Comparison of ENCODE assay signal across 25 cellular contexts in genomic region chr19:46723023-46723461, GRCh38. TPM values are rescaled to one million over a fixed set of nuclear protein-coding genes. Genes with fewer than 3 reads are reported as not detected.
DNase-seq lines count a peak whose midpoint lies in the region; ATAC-seq and TF ChIP-seq lines count a peak whose summit lies in the region.
"Had no signal": no experiment of that assay in that cellular context is flagged by ENCODE, and none has a peak within 500 bp of the region (broad histone marks: within the 10 kb centered on the region; RNA-seq: fewer than 3 reads in every experiment).

No MANE protein-coding gene starts in this region.

- H3K27me3 Mint-ChIP-seq in naive B cell = no peaks in the 10 kb centered on the region
- H3K27me3 Mint-ChIP-seq: central memory CD8-positive, alpha-beta T cell had no signal

- H4K20me1 ChIP-seq in BLaER1 = peaks cover 81% of the 10 kb centered on the region
- H4K20me1 ChIP-seq in OCI-LY1 (ENCODE audit: insufficient read depth, low read length) = no peaks in the 10 kb centered on the region

- H3K4me3 Mint-ChIP-seq in naive B cell = peak overlapping the region in 7 of 8 donors; percentile 54 to 91 (median 81)
- H3K4me3 Mint-ChIP-seq: CD8-positive, alpha-beta T cell; central memory CD8-positive, alpha-beta T cell; mesothelial cell of epicardium; neural crest cell had no signal

- H3K4me1 ChIP-seq in BLaER1 (peaks cover 100% of the 10 kb centered on the region), OCI-LY1 (ENCODE audit: insufficient read depth, low read length, severe bottlenecking) (peaks cover 52% of the 10 kb centered on the region)
- H3K4me1 ChIP-seq: prostate gland had no signal

- DNase-seq in naive B cell (no peak), Ammon's horn (ENCODE audit: low spot score) (no peak)
- DNase-seq: ACHN; activated CD4-positive, alpha-beta T cell treated with anti-CD3 and anti-CD28 coated beads, Interleukin-2, amount 50 U/mL, for 1 hour; activated naive CD4-positive, alpha-beta T cell; amygdala; CD8-positive, alpha-beta T cell; effector CD8-positive, alpha-beta T cell; NCI-H1436 treated with DMSO at 0.1 percent for 48 hours; NCI-H2171 treated with DMSO at 0.1 percent for 48 hours; NCI-H526 treated with DMSO at 0.1 percent for 48 hours; SHP77 treated with DMSO at 0.1 percent for 48 hours; small intestine; stimulated activated CD4-positive, alpha-beta T cell treated with anti-CD3 and anti-CD28 coated beads, Interleukin-4, amount 100 ng/mL, for 24 hours; T-helper 1 cell had no signal

- peak overlapping the region in 3 of 6 donors; percentile 27 to 86 (median 82) for H3K27ac Mint-ChIP-seq in naive B cell
- H3K27ac Mint-ChIP-seq: mesothelial cell of epicardium had no signal

- peak overlapping the region; percentile 99 for H3K4me2 ChIP-seq in BLaER1
- H3K4me2 ChIP-seq in OCI-LY1 (ENCODE audit: low read length) = no peak overlapping the region

- H3K9me3 ChIP-seq in BLaER1 (no peaks in the 10 kb centered on the region), OCI-LY1 (ENCODE audit: low read length) (no peaks in the 10 kb centered on the region)
- H3K9me3 ChIP-seq: esophagus muscularis mucosa, gastroesophageal sphincter, prostate gland had no signal

- H3K9me2 ChIP-seq in OCI-LY1 (ENCODE audit: low read depth, low read length) = no peaks in the 10 kb centered on the region

- no peak for TF ChIP-seq CTCF in OCI-LY1 (IDR thresholded peaks at IDR 0.05; ENCODE audit: low read length)

- H3K79me2 ChIP-seq in OCI-LY1 (ENCODE audit: insufficient read depth, low read length) = no peaks in the 10 kb centered on the region

- peak overlapping the region; percentile 79 for H3K9ac ChIP-seq in BLaER1
- H3K9ac ChIP-seq in OCI-LY1 (ENCODE audit: low read length) = no peak overlapping the region

- H3K36me3 Mint-ChIP-seq in naive B cell = peaks cover 0 to 23% of the 10 kb centered on the region in 2 donors

- no peaks in the 10 kb centered on the region for H3K9me3 Mint-ChIP-seq in naive B cell
- H3K9me3 Mint-ChIP-seq: CD8-positive, alpha-beta T cell; central memory CD8-positive, alpha-beta T cell; mesothelial cell of epicardium; neural crest cell had no signal

- H3K4me3 ChIP-seq in BLaER1 (peak overlapping the region; percentile 48; the same call in 1 of the 2 replicates), OCI-LY1 (ENCODE audit: low read depth, low read length, poor library complexity, severe bottlenecking) (no peak overlapping the region)
- H3K4me3 ChIP-seq: esophagus muscularis mucosa, gastroesophageal sphincter, prostate gland had no signal

- peaks cover 78% of the 10 kb centered on the region for H3K36me3 ChIP-seq in BLaER1
- peaks cover 78% of the 10 kb centered on the region for H3K36me3 ChIP-seq in OCI-LY1 (ENCODE audit: insufficient read depth, low read length)

- H3F3A ChIP-seq in OCI-LY1 (ENCODE audit: insufficient read depth, low read length) = 0 out of 2 replicates have a peak, but pooled peaks cover 2% of the 10 kb centered on the region

- no peaks in the 10 kb centered on the region for H3K27me3 ChIP-seq in BLaER1
- H3K27me3 ChIP-seq in OCI-LY1 (ENCODE audit: insufficient read depth, low read length) = no peaks in the 10 kb centered on the region
- H3K27me3 ChIP-seq: esophagus muscularis mucosa, gastroesophageal sphincter had no signal

- ATAC-seq in naive B cell (ENCODE audit: low read depth in 2 of 2) = no peak
- no peak for ATAC-seq in HG02852 (IDR thresholded peaks at IDR 0.05; ENCODE audit: unreplicated experiment)
- no peak for ATAC-seq in GM18511 (IDR thresholded peaks at IDR 0.05; ENCODE audit: unreplicated experiment)
- ATAC-seq: CD8-positive, alpha-beta T cell; gastroesophageal sphincter had no signal

- peak overlapping the region; percentile 94 for H3K27ac ChIP-seq in BLaER1
- H3K27ac ChIP-seq in OCI-LY1 (ENCODE audit: low read depth, low read length, poor library complexity, severe bottlenecking) = peak overlapping the region; percentile 51
- H3K27ac ChIP-seq: esophagus muscularis mucosa, prostate gland had no signal

- peaks cover 58 to 83% (median 58%) of the 10 kb centered on the region in 3 donors for H3K4me1 Mint-ChIP-seq in naive B cell
- H3K4me1 Mint-ChIP-seq: mesothelial cell of epicardium had no signal

- H2AFZ ChIP-seq in OCI-LY1 (ENCODE audit: low read length) = no peak overlapping the region

RNA-seq across cellular contexts. Expression of gene PRKD2, which starts 6.1 kb away (rescaled TPM):
- 100 to 1,000 TPM in 1 of 6 donors, 10 to 100 TPM in 5; 66.7 to 156 (median 72.6) TPM for polyA plus RNA-seq in naive B cell (ENCODE audit: low read depth in 6 of 6)

RNA-seq across cellular contexts. Expression of gene FKRP, which starts 22.8 kb away (rescaled TPM):
- polyA plus RNA-seq in naive B cell (ENCODE audit: low read depth in 6 of 6) = 10 to 100 TPM in 1 of 6 donors, 1 to 10 TPM in 5; 2.0 to 10.1 (median 6.0) TPM

RNA-seq across cellular contexts. Expression of gene STRN4, which starts 23.2 kb away (rescaled TPM):
- 10 to 100 TPM in 5 of 6 donors, 1 to 10 TPM in 1; 6.0 to 38.0 (median 15.5) TPM for polyA plus RNA-seq in naive B cell (ENCODE audit: low read depth in 6 of 6)
